ENCODE assay signal across 10 cellular contexts in genomic region chr6:35500782-35501181, GRCh38. TPM values are rescaled to one million over a fixed set of nuclear protein-coding genes. Genes with fewer than 3 reads are reported as not detected.
DNase-seq lines count a peak whose midpoint lies in the region; ATAC-seq and TF ChIP-seq lines count a peak whose summit lies in the region.
"Had no signal": no experiment of that assay in that cellular context is flagged by ENCODE, and none has a peak within 500 bp of the region (broad histone marks: within the 10 kb centered on the region; RNA-seq: fewer than 3 reads in every experiment).

No MANE protein-coding gene starts in this region.

- peaks cover 5% of the 10 kb centered on the region for H3K79me2 ChIP-seq in PC-3 (ENCODE audit: low read length)

- intact Hi-C loops in PC-3 (cut with micrococcal nuclease): no loop called here
- intact Hi-C loops in prostate gland (cut with DNase I): no loop called here
- intact Hi-C loops in testis (cut with DNase I; ENCODE audit: low total_unique reads): no loop called here
- intact Hi-C loops in lower lobe of right lung (cut with DNase I): no loop called here

- H3K36me3 ChIP-seq in HEK293 (ENCODE audit: control insufficient read depth in 2 of 2, insufficient read depth in 1 of 2, low read length in 2 of 2) (no peaks in the 10 kb centered on the region), PC-3 (ENCODE audit: low read depth, low read length) (no peaks in the 10 kb centered on the region), prostate gland (no peaks in the 10 kb centered on the region), testis (ENCODE audit: low read depth, missing control alignments) (no peaks in the 10 kb centered on the region), lower lobe of right lung (no peaks in the 10 kb centered on the region)

- no peak overlapping the region for H3K4me2 ChIP-seq in PC-3 (ENCODE audit: low read length)

- H3K9me2 ChIP-seq in PC-3 (replicated peaks; ENCODE audit: low read length): no peaks in the 10 kb centered on the region

- no peaks in the 10 kb centered on the region for H3F3A ChIP-seq in PC-3 (ENCODE audit: low read length, unreplicated experiment)

- H3K4me3 ChIP-seq in HEK293 (ENCODE audit: low read depth, low read length) (no peak overlapping the region), PC-3 (ENCODE audit: low read length) (no peak overlapping the region), prostate gland (no peak overlapping the region), testis (no peak overlapping the region), lower lobe of right lung (no peak overlapping the region)

- POLR2A ChIA-PET in HEK293 (lab: Yijun Ruan, JAX): interaction anchor here (0.5 to 1.5 kb wide), 5 partner anchors 9 to 56 kb away, joined by 3 to 6 read pairs (median 3); no protein-coding TSS in a partner anchor
- POLR2A ChIA-PET in PC-3 (lab: Charles Lee; ENCODE audit: unreplicated experiment): no interaction called here

- CTCF ChIA-PET in HEK293 (lab: Yijun Ruan, JAX): interaction anchor here (1.0 to 2.1 kb wide), 4 partner anchors 22 to 52 kb away, joined by 3 to 4 read pairs (median 4); no protein-coding TSS in a partner anchor
- CTCF ChIA-PET in PC-3 (lab: Charles Lee): no interaction called here

- DNase-seq in PC-3 (peak; percentile 58), fibroblast of gingiva (ENCODE audit: low read depth) (peak; percentile 65), prostate gland (ENCODE audit: low spot score) (peak; percentile 40), testis (no peak), GM20000 (ENCODE audit: low spot score) (no peak), lower lobe of right lung (no peak)
- DNase-seq: midbrain, NCI-H187 treated with DMSO at 0.1 percent for 48 hours had no signal

- H3K4me1 ChIP-seq in HEK293 (ENCODE audit: control insufficient read depth, insufficient read depth, low read length): peaks cover 3% of the 10 kb centered on the region
- H3K4me1 ChIP-seq in PC-3 (ENCODE audit: insufficient read depth, low read length): peaks cover 15% of the 10 kb centered on the region
- no peaks in the 10 kb centered on the region for H3K4me1 ChIP-seq in prostate gland (replicated peaks)
- peaks cover 11% of the 10 kb centered on the region for H3K4me1 ChIP-seq in testis
- H3K4me1 ChIP-seq in lower lobe of right lung: peaks cover 14% of the 10 kb centered on the region

- ATAC-seq in PC-3: peak; percentile 3; the same call in 1 of the 2 replicates
- no peak for ATAC-seq in lower lobe of right lung

- 48% methylated on average over 6 of the region's 6 CpGs for WGBS in prostate gland
- 83 to 85% methylated on average over 6 of the region's 6 CpGs for WGBS in testis, 2 donors

- no peak overlapping the region for H3K27ac ChIP-seq in HEK293 (ENCODE audit: extremely low read depth, low read depth, low read length)
- no peak overlapping the region for H3K27ac ChIP-seq in PC-3 (ENCODE audit: low read length)
- peak overlapping the region; percentile 13 to 19 for H3K27ac ChIP-seq in prostate gland
- H3K27ac ChIP-seq in testis: no peak overlapping the region
- no peak overlapping the region for H3K27ac ChIP-seq in lower lobe of right lung

- H3K27me3 ChIP-seq in PC-3 (ENCODE audit: low read length) (no peaks in the 10 kb centered on the region), prostate gland (replicated peaks; ENCODE audit: insufficient read depth) (no peaks in the 10 kb centered on the region), testis (no peaks in the 10 kb centered on the region), lower lobe of right lung (ENCODE audit: low read depth) (peaks cover 28% of the 10 kb centered on the region)

- TF ChIP-seq POLR2A in prostate gland (IDR thresholded peaks at IDR 0.05): no peak
- TF ChIP-seq POLR2A in testis (IDR thresholded peaks at IDR 0.05): no peak

- no TSS peak for BruUV-seq in PC-3 (replicated peaks; lab: Mats Ljungman, UMichigan)

- H2AFZ ChIP-seq in PC-3 (ENCODE audit: low read length): no peak overlapping the region

- TF ChIP-seq CTCF in HEK293 (tag by site-specific recombination; IDR thresholded peaks at IDR 0.05) (no peak), PC-3 (conservative IDR thresholded peaks at IDR 0.05; ENCODE audit: low read depth, low read length) (no peak), prostate gland (IDR thresholded peaks at IDR 0.05) (no peak), testis (IDR thresholded peaks at IDR 0.05) (no peak), GM20000 (IDR thresholded peaks at IDR 0.05; ENCODE audit: extremely low read depth, missing control alignments) (no peak), lower lobe of right lung (IDR thresholded peaks at IDR 0.05) (no peak)

- H4K20me1 ChIP-seq in PC-3 (ENCODE audit: low read length): no peaks in the 10 kb centered on the region

- H3K9me3 ChIP-seq in HEK293 (ENCODE audit: control insufficient read depth, insufficient read depth, low read depth, low read length) (no peaks in the 10 kb centered on the region), PC-3 (ENCODE audit: low read length) (no peaks in the 10 kb centered on the region), prostate gland (no peaks in the 10 kb centered on the region), testis (no peaks in the 10 kb centered on the region), lower lobe of right lung (no peaks in the 10 kb centered on the region)

- no peak overlapping the region for H3K9ac ChIP-seq in PC-3 (ENCODE audit: low read length)

TF ChIP-seq in HEK293, 187 proteins besides CTCF, POLR2A, EP300 and RAD21 (continues in another document):
- peak; percentile 63; the same call in 1 of the 2 replicates for TF ChIP-seq PATZ1 (tag by site-specific recombination; IDR thresholded peaks at IDR 0.05)
- TF ChIP-seq ZNF335 (tag by site-specific recombination; conservative IDR thresholded peaks at IDR 0.05): peak; percentile 95
- TF ChIP-seq ZNF10 (tag by site-specific recombination; IDR thresholded peaks at IDR 0.05): peak; percentile 76
- no peak for TF ChIP-seq ZNF521 (tag by site-specific recombination; IDR thresholded peaks at IDR 0.05)
- TF ChIP-seq ZXDB (tag by site-specific recombination; IDR thresholded peaks at IDR 0.05): 0 out of 2 replicates have a peak, but pooled peaks have one; percentile 35
- no peak for TF ChIP-seq ZNF184 (tag by site-specific recombination; IDR thresholded peaks at IDR 0.05)
- peak; percentile 91 for TF ChIP-seq ZNF629 (tag by site-specific recombination; IDR thresholded peaks at IDR 0.05)
- TF ChIP-seq IKZF3 (tag by site-specific recombination; IDR thresholded peaks at IDR 0.05): peak; percentile 60; the same call in 1 of the 2 replicates
- no peak for TF ChIP-seq KLF7 (tag by site-specific recombination; IDR thresholded peaks at IDR 0.05; ENCODE audit: borderline replicate concordance)
- TF ChIP-seq GLIS2 (tag by site-specific recombination; IDR thresholded peaks at IDR 0.05): peak; percentile 77
- peak; percentile 99 for TF ChIP-seq ZNF692 (tag by site-specific recombination; IDR thresholded peaks at IDR 0.05)
- TF ChIP-seq ZNF366 (tag by site-specific recombination; conservative IDR thresholded peaks at IDR 0.05): peak; percentile 91
- peak; percentile 23; the same call in 1 of the 2 replicates for TF ChIP-seq ZNF394 (tag by site-specific recombination; IDR thresholded peaks at IDR 0.05; ENCODE audit: borderline replicate concordance)
- TF ChIP-seq ZNF660 (tag by site-specific recombination; IDR thresholded peaks at IDR 0.05): peak; percentile 64; the same call in 1 of the 2 replicates
- peak; percentile 38 for TF ChIP-seq ZIC2 (tag by site-specific recombination; IDR thresholded peaks at IDR 0.05)

RNA-seq across cellular contexts. Expression of gene TEAD3, which starts 3.9 kb away (rescaled TPM):
- total RNA-seq in PC-3 (2014; rRNA removed) (9.2 and 15.4 TPM in 2 replicates), prostate gland (10 to 100 TPM; 34.1 to 41.1 TPM), testis (10 to 100 TPM; 10.6 to 17.8 TPM), lower lobe of right lung (17.0 TPM)
- polyA plus RNA-seq in testis (ENCODE audit: insufficient read depth, low read depth, low replicate concordance): 16.2 TPM

RNA-seq across cellular contexts. Expression of gene TULP1, which starts 11.9 kb away (rescaled TPM):
- total RNA-seq in PC-3 (2014; rRNA removed) (not detected in 2 replicates), prostate gland (under 1 TPM in 1 of 2 donors, not detected in 1; 0.27 TPM), testis (1 to 10 TPM in 1 of 2 donors, under 1 TPM in 1; 0.87 to 2.4 TPM), lower lobe of right lung (not detected)
- polyA plus RNA-seq in testis (ENCODE audit: insufficient read depth, low read depth, low replicate concordance): 0.53 TPM
- total RNA-seq: activated T-helper 1 cell treated with anti-CD3 and anti-CD28 coated beads, Interleukin-12 subunit alpha, Interleukin-12 subunit beta, Interleukin-2, Interleukin-4 antibody, amounts not matched to agents 30 ng/mL and 10 ng/mL and 1 ng/mL, durations not matched to agents 14 hours and 24 hours and 36 hours had no signal

RNA-seq across cellular contexts. Expression of gene RPL10A, which starts 32.6 kb away (rescaled TPM):
- 1,114 and 1,509 TPM in 2 replicates for total RNA-seq in PC-3 (2014; rRNA removed)
- 1,000 to 10,000 TPM in 1 of 2 donors, 100 to 1,000 TPM in 1; 897 to 2,172 TPM for total RNA-seq in prostate gland
- 100 to 1,000 TPM; 305 to 538 TPM for total RNA-seq in testis
- polyA plus RNA-seq in testis (ENCODE audit: insufficient read depth, low read depth, low replicate concordance): 768 TPM
- total RNA-seq in lower lobe of right lung: 1,025 TPM

RNA-seq across cellular contexts. Expression of gene FANCE, which starts 48.6 kb away (rescaled TPM):
- total RNA-seq in PC-3 (2014; rRNA removed): 13.8 and 18.6 TPM in 2 replicates
- total RNA-seq in prostate gland: 10 to 100 TPM in 1 of 2 donors, 1 to 10 TPM in 1; 7.5 to 14.0 TPM
- total RNA-seq in testis: 10 to 100 TPM; 14.1 to 15.0 TPM
- polyA plus RNA-seq in testis (ENCODE audit: insufficient read depth, low read depth, low replicate concordance): 18.0 TPM
- 9.0 TPM for total RNA-seq in lower lobe of right lung

Comparison
In these comparisons a context has a peak if more than half of its experiments do, and no peak if none do; other contexts are left out.
1. H3K27ac ChIP-seq: peak in prostate gland (2 of 2); none in HEK293 (single experiment), PC-3 (single experiment), testis (0 of 2) and lower lobe of right lung (single experiment).
2. DNase-seq: peak in PC-3 (single experiment), fibroblast of gingiva (single experiment) and prostate gland (single experiment); none in testis (single experiment), GM20000 (single experiment) and lower lobe of right lung (single experiment).